1 cellular context compared by ENCODE assay signal in genomic region chr17:72392056-72393010, GRCh38.
TF ChIP-seq lines count a peak whose summit lies in the region.

No MANE protein-coding gene starts in this region.

TF ChIP-seq in GM12878, 131 proteins besides CTCF, POLR2A, EP300 and RAD21 (continued from another document and continues in another):
- TF ChIP-seq ZBTB4 (CRISPR knock-in tag; IDR thresholded peaks at IDR 0.05), result no peak
- TF ChIP-seq TCF12 (IDR thresholded peaks at IDR 0.05; ENCODE audit: low read depth, low read length), result peak; percentile 37; the same call in 1 of the 2 replicates
- no peak for TF ChIP-seq E2F4 (IDR thresholded peaks at IDR 0.05; ENCODE audit: low read depth, low read length)
- TF ChIP-seq REST (IDR thresholded peaks at IDR 0.05; ENCODE audit: low read depth, low read length), result no peak
- no peak for TF ChIP-seq ATF7 (IDR thresholded peaks at IDR 0.05; ENCODE audit: low read depth)
- TF ChIP-seq NFIC (IDR thresholded peaks at IDR 0.05; ENCODE audit: low read depth, low read length), result no peak
- peak; percentile 49; the same call in 1 of the 2 replicates for TF ChIP-seq RELB (IDR thresholded peaks at IDR 0.05; ENCODE audit: low read depth)
- peak; percentile 48 for TF ChIP-seq SKIL (IDR thresholded peaks at IDR 0.05; ENCODE audit: low read depth, poor library complexity, severe bottlenecking)
- TF ChIP-seq ZNF622 (IDR thresholded peaks at IDR 0.05), result no peak
- no peak for TF ChIP-seq SRF (IDR thresholded peaks at IDR 0.05; ENCODE audit: low read depth in 2 of 2, low read length in 2 of 2)
- TF ChIP-seq ZNF24 (IDR thresholded peaks at IDR 0.05), result no peak
- no peak for TF ChIP-seq RCOR1 (conservative IDR thresholded peaks at IDR 0.05; ENCODE audit: low read depth, low read length)
- peak; percentile 66 for TF ChIP-seq MLLT1 (IDR thresholded peaks at IDR 0.05)
- peak; percentile 25; the same call in 1 of the 2 replicates for TF ChIP-seq SMC3 (IDR thresholded peaks at IDR 0.05; ENCODE audit: borderline replicate concordance, low read length)
- TF ChIP-seq FOS (IDR thresholded peaks at IDR 0.05; ENCODE audit: borderline replicate concordance, extremely low read depth, insufficient read length), result no peak
- no peak for TF ChIP-seq MXI1 (IDR thresholded peaks at IDR 0.05; ENCODE audit: low read depth, low read length)
- TF ChIP-seq STAT1 (conservative IDR thresholded peaks at IDR 0.05), result no peak
- peak; percentile 51; the same call in 1 of the 2 replicates for TF ChIP-seq CBX5 (IDR thresholded peaks at IDR 0.05; ENCODE audit: low read depth)
- no peak for TF ChIP-seq SUZ12 (IDR thresholded peaks at IDR 0.05; ENCODE audit: unreplicated experiment)
- no peak for TF ChIP-seq ZBTB33 (IDR thresholded peaks at IDR 0.05)
- TF ChIP-seq SPI1 (IDR thresholded peaks at IDR 0.05; ENCODE audit: borderline replicate concordance, insufficient read depth, low read depth, low read length), result peak; percentile 72
- no peak for TF ChIP-seq E4F1 (IDR thresholded peaks at IDR 0.05; ENCODE audit: borderline replicate concordance, partially characterized antibody)
- TF ChIP-seq USF1 (IDR thresholded peaks at IDR 0.05; ENCODE audit: borderline replicate concordance, extremely low read length, insufficient read depth, low read depth, low read length), result no peak
- no peak for TF ChIP-seq ASH2L (IDR thresholded peaks at IDR 0.05; ENCODE audit: borderline replicate concordance, low read depth)
- TF ChIP-seq ZBED1 (IDR thresholded peaks at IDR 0.05; ENCODE audit: borderline replicate concordance), result no peak; the same call in 1 of the 2 replicates
- TF ChIP-seq ATF2 (IDR thresholded peaks at IDR 0.05; ENCODE audit: low read length), result no peak
- TF ChIP-seq PAX5 (IDR thresholded peaks at IDR 0.05; ENCODE audit: borderline replicate concordance, low read depth, low read length), result peak; percentile 96
- TF ChIP-seq EZH2 (IDR thresholded peaks at IDR 0.05; ENCODE audit: borderline replicate concordance, control insufficient read depth, low read depth, low read length), result no peak
- TF ChIP-seq NBN (IDR thresholded peaks at IDR 0.05), result no peak
- TF ChIP-seq ZZZ3 (IDR thresholded peaks at IDR 0.05; ENCODE audit: control insufficient read depth, insufficient read length, low read depth), result no peak
- TF ChIP-seq RAD51 (IDR thresholded peaks at IDR 0.05), result no peak
- no peak for TF ChIP-seq SMAD5 (IDR thresholded peaks at IDR 0.05; ENCODE audit: low read depth)
- no peak for TF ChIP-seq HDGF (IDR thresholded peaks at IDR 0.05)
- peak; percentile 79 for TF ChIP-seq EED (IDR thresholded peaks at IDR 0.05; ENCODE audit: low read depth)
- no peak for TF ChIP-seq POU2F2 (IDR thresholded peaks at IDR 0.05; ENCODE audit: borderline replicate concordance, low read depth, low read length)
- TF ChIP-seq CREB1 (IDR thresholded peaks at IDR 0.05; ENCODE audit: low read depth), result peak; percentile 47; the same call in 1 of the 2 replicates
- TF ChIP-seq ZNF384 (IDR thresholded peaks at IDR 0.05; ENCODE audit: borderline replicate concordance, low read depth, low read length), result peak; percentile 96
- TF ChIP-seq NR2F1 (conservative IDR thresholded peaks at IDR 0.05), result peak; percentile 82
- no peak for TF ChIP-seq ZNF274 (IDR thresholded peaks at IDR 0.05; ENCODE audit: insufficient read depth, insufficient read length)
- no peak for TF ChIP-seq ZNF217 (IDR thresholded peaks at IDR 0.05)
- peak; percentile 58; the same call in 1 of the 2 replicates for TF ChIP-seq YY1 (IDR thresholded peaks at IDR 0.05; ENCODE audit: low read depth, low read length)
